8 cellular contexts compared by ENCODE assay signal in genomic region chr2:200578778-200579177, GRCh38. TPM values are rescaled to one million over a fixed set of nuclear protein-coding genes. Genes with fewer than 3 reads are reported as not detected.
DNase-seq lines count a peak whose midpoint lies in the region; ATAC-seq and TF ChIP-seq lines count a peak whose summit lies in the region.

No MANE protein-coding gene starts in this region.

- no peaks in the 10 kb centered on the region for H3K79me2 ChIP-seq in OCI-LY1 (ENCODE audit: insufficient read depth, low read length)

- H3K4me3 ChIP-seq in OCI-LY1 (ENCODE audit: low read depth, low read length, poor library complexity, severe bottlenecking) (no peak overlapping the region), esophagus squamous epithelium (no peak overlapping the region), HAP-1 (no peak overlapping the region)

- no peaks in the 10 kb centered on the region for H3F3A ChIP-seq in OCI-LY1 (ENCODE audit: insufficient read depth, low read length)

- no peak for TF ChIP-seq POLR2A in esophagus squamous epithelium (IDR thresholded peaks at IDR 0.05)

- no peak overlapping the region for H2AFZ ChIP-seq in OCI-LY1 (ENCODE audit: low read length)

- peak; percentile 57 for ATAC-seq in stimulated activated naive CD8-positive, alpha-beta T cell treated with anti-CD3 and anti-CD28 coated beads, Interleukin-15, Interleukin-2, amounts not matched to agents 100 U/mL and 50 U/mL, for 24 hours
- no peak for ATAC-seq in GM19351 (IDR thresholded peaks at IDR 0.05; ENCODE audit: unreplicated experiment)

- H3K9me3 ChIP-seq in OCI-LY1 (ENCODE audit: low read length), result no peaks in the 10 kb centered on the region
- H3K9me3 ChIP-seq in esophagus squamous epithelium, result no peaks in the 10 kb centered on the region
- no peaks in the 10 kb centered on the region for H3K9me3 ChIP-seq in HAP-1

- TF ChIP-seq CTCF in OCI-LY1 (IDR thresholded peaks at IDR 0.05; ENCODE audit: low read length), result peak; percentile 67
- TF ChIP-seq CTCF in esophagus squamous epithelium (IDR thresholded peaks at IDR 0.05), result peak in 5 of 6 experiments; percentile 30 to 68 (median 38)

- no peaks in the 10 kb centered on the region for H3K9me2 ChIP-seq in OCI-LY1 (ENCODE audit: low read depth, low read length)

- no peaks in the 10 kb centered on the region for H4K20me1 ChIP-seq in OCI-LY1 (ENCODE audit: insufficient read depth, low read length)

- DNase-seq in SIG-M5 treated with dmso at 0.1 percent for 504 hours (lab: John Stamatoyannopoulos, UW; ENCODE audit: unreplicated experiment) (peak; percentile 33), SIG-M5 (lab: John Stamatoyannopoulos, UW) (no peak), esophagus squamous epithelium (lab: John Stamatoyannopoulos, UW) (no peak), UCSD-AML1 (lab: John Stamatoyannopoulos, UW; ENCODE audit: unreplicated experiment) (no peak), HAP-1 (ENCODE audit: low spot score in 2 of 2) (no peak)
- no peak for DNase-seq in stimulated activated naive CD8-positive, alpha-beta T cell treated with anti-CD3 and anti-CD28 coated beads, Interleukin-15, Interleukin-2, amounts not matched to agents 100 U/mL and 50 U/mL, for 24 hours

- peaks cover 37% of the 10 kb centered on the region for H3K36me3 ChIP-seq in OCI-LY1 (ENCODE audit: insufficient read depth, low read length)
- no peaks in the 10 kb centered on the region for H3K36me3 ChIP-seq in esophagus squamous epithelium
- H3K36me3 ChIP-seq in HAP-1 (replicated peaks), result peaks cover 6% of the 10 kb centered on the region

- intact Hi-C loops in esophagus squamous epithelium (cut with DNase I), result loop anchor here (10.0 kb wide), 1 partner anchor 126 kb away; no protein-coding TSS in a partner anchor

- H3K4me1 ChIP-seq in OCI-LY1 (ENCODE audit: insufficient read depth, low read length, severe bottlenecking) (peaks cover 22% of the 10 kb centered on the region), esophagus squamous epithelium (no peaks in the 10 kb centered on the region), HAP-1 (no peaks in the 10 kb centered on the region)

- no peak overlapping the region for H3K4me2 ChIP-seq in OCI-LY1 (ENCODE audit: low read length)

- 33 to 50% methylated on average over 1 of the region's 1 CpG for WGBS in esophagus squamous epithelium, 2 donors

- H3K27me3 ChIP-seq in OCI-LY1 (ENCODE audit: insufficient read depth, low read length) (no peaks in the 10 kb centered on the region), esophagus squamous epithelium (no peaks in the 10 kb centered on the region), HAP-1 (ENCODE audit: low read depth) (no peaks in the 10 kb centered on the region)

- no peak overlapping the region for H3K9ac ChIP-seq in OCI-LY1 (ENCODE audit: low read length)

- in situ Hi-C loops in HAP-1 (cut with MboI; ENCODE audit: low sequenced_read_pairs), result no loop called here

- H3K27ac ChIP-seq in OCI-LY1 (ENCODE audit: low read depth, low read length, poor library complexity, severe bottlenecking), result no peak overlapping the region
- no peak overlapping the region for H3K27ac ChIP-seq in esophagus squamous epithelium

RNA-seq across cellular contexts. Expression of gene AOX1, which starts 7.0 kb away (rescaled TPM):
- 10 to 100 TPM in 2 of 4 donors, 1 to 10 TPM in 2; 3.2 to 69.4 (median 14.6) TPM for total RNA-seq in esophagus squamous epithelium

RNA-seq across cellular contexts. Expression of gene SGO2, which starts 52.8 kb away (rescaled TPM):
- total RNA-seq in esophagus squamous epithelium, result 10 to 100 TPM in 1 of 4 donors, 1 to 10 TPM in 3; 2.2 to 10.7 (median 5.6) TPM
